In genomic region chr10:101587725-101588614, GRCh38 we compare ENCODE assay signal across 8 cellular contexts. TPM values are rescaled to one million over a fixed set of nuclear protein-coding genes. Genes with fewer than 3 reads are reported as not detected.
DNase-seq lines count a peak whose midpoint lies in the region; ATAC-seq and TF ChIP-seq lines count a peak whose summit lies in the region.

Gene DPCD (plus strand): TSS chr10:101588321. CDS start chr10:101588337, 16 bp downstream.
Gene POLL (minus strand): TSS chr10:101588257. CDS start chr10:101587360, 897 bp downstream.

- peak within 1 kb of the TSS; percentile 94 for H3K4me3 Mint-ChIP-seq in activated naive CD8-positive, alpha-beta T cell treated with anti-CD3 and anti-CD28 coated beads, Interleukin-2, amount 10 ng/mL, durations not matched to agents 7 days and 5 days
- H3K4me3 Mint-ChIP-seq in glutamatergic neuron (ENCODE audit: unreplicated experiment) = peak within 1 kb of the TSS; percentile 94

- H3K36me3 ChIP-seq in osteoblast (ENCODE audit: insufficient read depth, low read length) (peaks cover 14% of the 10 kb centered on the region), thoracic aorta (peaks cover 9% of the 10 kb centered on the region)

- H3K4me1 ChIP-seq in osteoblast (ENCODE audit: insufficient read depth, low read length) (peaks cover 19% of the 10 kb centered on the region), thoracic aorta (ENCODE audit: control insufficient read depth in 1 of 2, low read depth in 2 of 2) (peaks cover 13 to 19% of the 10 kb centered on the region in 2 donors)

- H3K27ac Mint-ChIP-seq in activated naive CD8-positive, alpha-beta T cell treated with anti-CD3 and anti-CD28 coated beads, Interleukin-2, amount 10 ng/mL, durations not matched to agents 7 days and 5 days = peak within 1 kb of the TSS; percentile 88
- peak within 1 kb of the TSS; percentile 77 for H3K27ac Mint-ChIP-seq in glutamatergic neuron (ENCODE audit: unreplicated experiment)

- H3K79me2 ChIP-seq in osteoblast (ENCODE audit: insufficient read depth, low read length) = peaks cover 26% of the 10 kb centered on the region

- peaks cover 8% of the 10 kb centered on the region for H3K4me1 Mint-ChIP-seq in activated naive CD8-positive, alpha-beta T cell treated with anti-CD3 and anti-CD28 coated beads, Interleukin-2, amount 10 ng/mL, durations not matched to agents 7 days and 5 days
- H3K4me1 Mint-ChIP-seq in glutamatergic neuron (ENCODE audit: low read depth, unreplicated experiment) = no peaks in the 10 kb centered on the region

- DNase-seq in GM10248 (ENCODE audit: extremely low spot score) (peak; percentile 98), NCI-H1092 treated with DMSO at 0.1 percent for 48 hours (lab: John Stamatoyannopoulos, UW) (peak; percentile 88), SKM-1 treated with dmso at 0.1 percent for 144 hours (lab: John Stamatoyannopoulos, UW; ENCODE audit: unreplicated experiment) (peak; percentile 69), glutamatergic neuron (peak; percentile 98), osteoblast (ENCODE audit: insufficient read length, low spot score, missing footprints) (peak; percentile 99), thoracic aorta (ENCODE audit: low spot score) (peak; percentile 94)
- peak; percentile 89 for DNase-seq in activated naive CD8-positive, alpha-beta T cell treated with anti-CD3 and anti-CD28 coated beads, Interleukin-2, amount 10 ng/mL, durations not matched to agents 7 days and 5 days

- H2AFZ ChIP-seq in osteoblast (ENCODE audit: low read length) = peak within 1 kb of the TSS; percentile 85

- H3K4me3 ChIP-seq in osteoblast (ENCODE audit: insufficient read depth, low read length) (peak within 1 kb of the TSS; percentile 95), thoracic aorta (peak within 1 kb of the TSS; percentile 96)

- ATAC-seq in HG02588 (IDR thresholded peaks at IDR 0.05; ENCODE audit: unreplicated experiment) (peak; percentile 96), thoracic aorta (ENCODE audit: insufficient number of reproducible peaks, low FRiP score, low read depth) (peak; percentile 92)
- ATAC-seq in activated naive CD8-positive, alpha-beta T cell treated with anti-CD3 and anti-CD28 coated beads, Interleukin-2, amount 10 ng/mL, durations not matched to agents 7 days and 5 days (ENCODE audit: low read depth) = peak; percentile 95

- TF ChIP-seq CTCF in GM10248 (IDR thresholded peaks at IDR 0.05; ENCODE audit: control extremely low read depth, extremely low read depth, low read depth, missing control alignments) (no peak), glutamatergic neuron (IDR thresholded peaks at IDR 0.05; ENCODE audit: partially characterized antibody, unreplicated experiment) (no peak), osteoblast (IDR thresholded peaks at IDR 0.05; ENCODE audit: extremely low read depth, low read depth, low read length) (no peak), thoracic aorta (IDR thresholded peaks at IDR 0.05) (no peak)

- H3K27ac ChIP-seq in osteoblast (ENCODE audit: low read depth, low read length) (peak within 1 kb of the TSS; percentile 66), thoracic aorta (peak within 1 kb of the TSS; percentile 30 to 41)

- H3K9me3 Mint-ChIP-seq in activated naive CD8-positive, alpha-beta T cell treated with anti-CD3 and anti-CD28 coated beads, Interleukin-2, amount 10 ng/mL, durations not matched to agents 7 days and 5 days = no peaks in the 10 kb centered on the region
- peaks cover 2% of the 10 kb centered on the region for H3K9me3 Mint-ChIP-seq in glutamatergic neuron (ENCODE audit: unreplicated experiment)

- H3K27me3 Mint-ChIP-seq in activated naive CD8-positive, alpha-beta T cell treated with anti-CD3 and anti-CD28 coated beads, Interleukin-2, amount 10 ng/mL, durations not matched to agents 7 days and 5 days = no peaks in the 10 kb centered on the region
- peaks cover 2% of the 10 kb centered on the region for H3K27me3 Mint-ChIP-seq in glutamatergic neuron (ENCODE audit: unreplicated experiment)

- H3K4me2 ChIP-seq in osteoblast (ENCODE audit: insufficient read depth, low read length) = peak within 1 kb of the TSS; percentile 99

- POLR2A ChIA-PET in GM10248 (lab: Yijun Ruan, JAX) = no interaction called here
- POLR2A ChIA-PET in activated naive CD8-positive, alpha-beta T cell treated with anti-CD3 and anti-CD28 coated beads, Interleukin-2, amount 10 ng/mL, durations not matched to agents 7 days and 5 days (lab: Charles Lee) = interaction anchor here (1.0 to 1.5 kb wide), 4 partner anchors 15 to 556 kb away, joined by 3 to 4 read pairs (median 4); no protein-coding TSS in a partner anchor

- peaks cover 4% of the 10 kb centered on the region for H3K36me3 Mint-ChIP-seq in activated naive CD8-positive, alpha-beta T cell treated with anti-CD3 and anti-CD28 coated beads, Interleukin-2, amount 10 ng/mL, durations not matched to agents 7 days and 5 days
- no peaks in the 10 kb centered on the region for H3K36me3 Mint-ChIP-seq in glutamatergic neuron (ENCODE audit: unreplicated experiment)

- CTCF ChIA-PET in GM10248 (lab: Yijun Ruan, JAX) = interaction anchor here (0.5 to 13.1 kb wide), 10 partner anchors 10 to 943 kb away, joined by 3 to 116 read pairs (median 6); partner anchors contain the start of gene BTRC

- H3K27me3 ChIP-seq in osteoblast (ENCODE audit: insufficient read depth, low read length) = no peaks in the 10 kb centered on the region
- no peaks in the 10 kb centered on the region for H3K27me3 ChIP-seq in thoracic aorta (replicated peaks; ENCODE audit: insufficient read depth)

- H4K20me1 ChIP-seq in osteoblast (ENCODE audit: insufficient read depth, low read length) = peaks cover under 1% of the 10 kb centered on the region

- H3K9me3 ChIP-seq in osteoblast (ENCODE audit: low read depth, low read length) (no peaks in the 10 kb centered on the region), thoracic aorta (no peaks in the 10 kb centered on the region)

RNA-seq across cellular contexts. Expression of gene DPCD, which starts in this region (rescaled TPM):
- total RNA-seq in activated naive CD8-positive, alpha-beta T cell treated with anti-CD3 and anti-CD28 coated beads, Interleukin-2, amount 10 ng/mL, durations not matched to agents 7 days and 5 days = 1 to 10 TPM; 4.0 to 5.5 TPM
- total RNA-seq in glutamatergic neuron (ENCODE audit: unreplicated experiment) (10.1 TPM), osteoblast (28.9 and 36.2 TPM in 2 replicates), thoracic aorta (10 to 100 TPM; 12.6 to 22.9 TPM)

RNA-seq across cellular contexts. Expression of gene POLL, which starts in this region (rescaled TPM):
- total RNA-seq in activated naive CD8-positive, alpha-beta T cell treated with anti-CD3 and anti-CD28 coated beads, Interleukin-2, amount 10 ng/mL, durations not matched to agents 7 days and 5 days = 10 to 100 TPM; 34.9 to 37.7 TPM
- 33.4 TPM for total RNA-seq in glutamatergic neuron (ENCODE audit: unreplicated experiment)
- 17.1 and 18.5 TPM in 2 replicates for total RNA-seq in osteoblast
- total RNA-seq in thoracic aorta = 10 to 100 TPM; 22.3 to 37.0 TPM

Comparison
In these comparisons a context has a peak if more than half of its experiments do, and no peak if none do; other contexts are left out.
1. Peak in every context shown above with its lines: DNase-seq, ATAC-seq, H3K4me3 ChIP-seq and H3K27ac ChIP-seq.